Comparison of ENCODE assay signal across 9 cellular contexts in the genomic region with DNA sequence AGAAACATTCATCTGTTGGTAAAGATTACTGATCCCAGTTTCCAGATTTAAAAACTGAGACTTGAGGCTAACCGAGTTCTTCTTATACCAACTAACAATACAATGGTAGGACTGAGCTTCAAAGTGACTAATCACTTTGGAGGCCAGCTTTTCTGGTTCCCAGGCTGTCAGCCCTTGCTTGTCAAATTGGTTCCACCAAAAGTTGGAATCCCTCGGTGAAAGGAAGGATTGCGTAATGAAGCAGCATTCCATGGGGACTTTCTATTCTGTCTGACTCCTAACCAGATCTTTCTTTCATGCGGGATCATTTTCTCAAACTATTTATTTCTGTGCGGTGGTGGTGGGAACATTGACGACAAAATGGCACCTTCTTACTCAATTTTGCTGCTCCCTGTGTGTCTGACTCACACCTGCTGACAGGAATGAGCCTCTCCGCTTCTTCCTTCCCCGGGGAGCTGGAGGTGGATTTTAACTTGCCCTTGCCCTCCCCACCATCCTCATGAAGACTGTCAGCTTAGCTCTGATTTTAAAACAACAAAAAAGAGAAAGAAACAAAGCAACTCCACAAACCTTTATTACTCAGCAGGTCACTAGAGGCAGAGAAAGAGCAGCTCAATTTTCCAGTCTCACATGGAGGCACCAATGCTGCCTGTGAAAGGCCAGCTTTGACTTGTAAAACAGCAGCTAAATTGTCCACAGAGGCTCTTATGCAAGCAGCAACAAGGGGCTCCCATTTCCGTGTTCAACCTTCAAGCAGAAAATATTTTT. TPM values are rescaled to one million over a fixed set of nuclear protein-coding genes. Genes with fewer than 3 reads are reported as not detected.
DNase-seq lines count a peak whose midpoint lies in the region; ATAC-seq lines count a peak whose summit lies in the region.
"Had no signal": no experiment of that assay in that cellular context is flagged by ENCODE, and none has a peak within 500 bp of the region (broad histone marks: within the 10 kb centered on the region; RNA-seq: fewer than 3 reads in every experiment).

No MANE protein-coding gene starts in this region.

- in situ Hi-C loops in SK-MEL-5 (cut with HindIII; ENCODE audit: low pct_unique_long_range_greater_than_20kb, low sequenced_read_pairs), result no loop called here

- no peaks in the 10 kb centered on the region for H3K36me3 Mint-ChIP-seq in natural killer cell treated with Interleukin-12 subunit alpha and Interleukin-12 subunit beta and Interleukin-15 and Interleukin-18, amount 100 ng/mL, for 72 hours
- no peaks in the 10 kb centered on the region for H3K36me3 Mint-ChIP-seq in T-cell
- H3K36me3 Mint-ChIP-seq in activated T-cell treated with anti-CD3 and anti-CD28 coated beads, Interleukin-2, amount 50 U/mL, for 4 hours (ENCODE audit: insufficient read depth), result no peaks in the 10 kb centered on the region

- H3K4me3 Mint-ChIP-seq in natural killer cell treated with Interleukin-12 subunit alpha and Interleukin-12 subunit beta and Interleukin-15 and Interleukin-18, amount 100 ng/mL, for 72 hours, result no peak overlapping the region
- no peak overlapping the region for H3K4me3 Mint-ChIP-seq in T-cell
- H3K4me3 Mint-ChIP-seq in activated T-cell treated with anti-CD3 and anti-CD28 coated beads, Interleukin-2, amount 50 U/mL, for 4 hours, result no peak overlapping the region
- H3K4me3 Mint-ChIP-seq: T-helper 17 cell had no signal

- H3K4me1 Mint-ChIP-seq in natural killer cell treated with Interleukin-12 subunit alpha and Interleukin-12 subunit beta and Interleukin-15 and Interleukin-18, amount 100 ng/mL, for 72 hours (ENCODE audit: low read depth in 2 of 2), result no peaks in the 10 kb centered on the region
- H3K4me1 Mint-ChIP-seq in T-cell, result no peaks in the 10 kb centered on the region
- no peaks in the 10 kb centered on the region for H3K4me1 Mint-ChIP-seq in activated T-cell treated with anti-CD3 and anti-CD28 coated beads, Interleukin-2, amount 50 U/mL, for 4 hours (ENCODE audit: low read depth)
- H3K4me1 Mint-ChIP-seq: T-helper 17 cell had no signal

- ATAC-seq in GM19467 (IDR thresholded peaks at IDR 0.05; ENCODE audit: unreplicated experiment), result no peak
- ATAC-seq in natural killer cell treated with Interleukin-12 subunit alpha and Interleukin-12 subunit beta and Interleukin-15 and Interleukin-18, amount 100 ng/mL, for 72 hours, result no peak
- no peak for ATAC-seq in T-cell (replicated peaks in 1 of 4)
- no peak for ATAC-seq in activated T-cell treated with anti-CD3 and anti-CD28 coated beads, Interleukin-2, amount 50 U/mL, for 4 hours
- ATAC-seq: T-helper 17 cell had no signal

- DNase-seq in GM04503 (ENCODE audit: low read depth) (peak; percentile 89), SK-MEL-5 (ENCODE audit: low read depth, low spot score) (peak; percentile 75), foreskin melanocyte (peak; percentile 57), putamen (ENCODE audit: low spot score) (peak; percentile 63), T-cell (no peak)
- DNase-seq in natural killer cell treated with Interleukin-12 subunit alpha and Interleukin-12 subunit beta and Interleukin-15 and Interleukin-18, amount 100 ng/mL, for 72 hours (ENCODE audit: low spot score), result no peak
- DNase-seq in activated T-cell treated with anti-CD3 and anti-CD28 coated beads, Interleukin-2, amount 50 U/mL, for 4 hours, result no peak
- DNase-seq: T-helper 17 cell had no signal

- no peak overlapping the region for H3K27ac Mint-ChIP-seq in natural killer cell treated with Interleukin-12 subunit alpha and Interleukin-12 subunit beta and Interleukin-15 and Interleukin-18, amount 100 ng/mL, for 72 hours
- no peak overlapping the region for H3K27ac Mint-ChIP-seq in T-cell
- H3K27ac Mint-ChIP-seq: T-helper 17 cell had no signal

- H3K9me3 Mint-ChIP-seq in natural killer cell treated with Interleukin-12 subunit alpha and Interleukin-12 subunit beta and Interleukin-15 and Interleukin-18, amount 100 ng/mL, for 72 hours, result peaks cover 9% of the 10 kb centered on the region
- peaks cover 3 to 12% (median 8%) of the 10 kb centered on the region in 3 donors for H3K9me3 Mint-ChIP-seq in T-cell
- peaks cover 4% of the 10 kb centered on the region for H3K9me3 Mint-ChIP-seq in activated T-cell treated with anti-CD3 and anti-CD28 coated beads, Interleukin-2, amount 50 U/mL, for 4 hours

- peaks cover 0 to 3% of the 10 kb centered on the region in 2 donors for H3K27me3 Mint-ChIP-seq in natural killer cell treated with Interleukin-12 subunit alpha and Interleukin-12 subunit beta and Interleukin-15 and Interleukin-18, amount 100 ng/mL, for 72 hours
- H3K27me3 Mint-ChIP-seq in T-cell, result no peaks in the 10 kb centered on the region
- no peaks in the 10 kb centered on the region for H3K27me3 Mint-ChIP-seq in activated T-cell treated with anti-CD3 and anti-CD28 coated beads, Interleukin-2, amount 50 U/mL, for 4 hours (ENCODE audit: low read depth)
- H3K27me3 Mint-ChIP-seq: T-helper 17 cell had no signal

- POLR2A ChIA-PET in T-cell (lab: Charles Lee), result no interaction called here

- CTCF ChIA-PET in T-cell (lab: Charles Lee), result no interaction called here

RNA-seq across cellular contexts. Expression of gene RASAL2, which starts 32.9 kb away (rescaled TPM):
- 10.2 and 11.7 TPM in 2 replicates for total RNA-seq in SK-MEL-5 (2014; rRNA removed; shearing (Covaris generic))
- polyA plus RNA-seq in SK-MEL-5 (2015; cell fraction: cytosol; rRNA removed), result 12.4 and 17.7 TPM in 2 replicates
- polyA plus RNA-seq in SK-MEL-5 (2015; cell fraction: nucleus; rRNA removed), result 30.4 and 46.5 TPM in 2 replicates
- total RNA-seq in natural killer cell treated with Interleukin-12 subunit alpha and Interleukin-12 subunit beta and Interleukin-15 and Interleukin-18, amount 100 ng/mL, for 72 hours, result not detected
- total RNA-seq in T-cell, result under 1 TPM in 4 of 5 donors, not detected in 1; 0.05 to 0.19 (median 0.11) TPM
- under 1 TPM; 0.03 to 0.15 (median 0.08) TPM for total RNA-seq in activated T-cell treated with anti-CD3 and anti-CD28 coated beads, Interleukin-2, amount 50 U/mL, for 4 hours

Comparison
In these comparisons a context has a peak if more than half of its experiments do, and no peak if none do; other contexts are left out.
1. DNase-seq: peak in GM04503 (single experiment), SK-MEL-5 (single experiment), foreskin melanocyte (single experiment) and putamen (single experiment); none in natural killer cell treated with Interleukin-12 subunit alpha and Interleukin-12 subunit beta and Interleukin-15 and Interleukin-18, amount 100 ng/mL, for 72 hours (single experiment), T-cell (0 of 34) and activated T-cell treated with anti-CD3 and anti-CD28 coated beads, Interleukin-2, amount 50 U/mL, for 4 hours (single experiment).